ENCODE assay signal across 1 cellular context in genomic region chr17:43024407-43025289, GRCh38.
A peak's percentile ranks its signal among the peaks of the same experiment; 100 is the strongest.
TF ChIP-seq lines count a peak whose summit lies in the region.

RND2 (plus strand) TSS chr17:43025231; CDS start chr17:43025348, 117 bp downstream.

TF ChIP-seq in GM12878, 131 proteins besides CTCF, POLR2A, EP300 and RAD21 (continued from another document):
- TF ChIP-seq BCL3 (IDR thresholded peaks at IDR 0.05; ENCODE audit: borderline replicate concordance, insufficient read depth, low read depth, low read length, poor library complexity, severe bottlenecking) (no peak), E2F8 (IDR thresholded peaks at IDR 0.05; ENCODE audit: low read depth, partially characterized antibody) (no peak), ZBTB4 (CRISPR knock-in tag; IDR thresholded peaks at IDR 0.05) (no peak), CBFB (IDR thresholded peaks at IDR 0.05; ENCODE audit: low read depth) (no peak), ZNF24 (IDR thresholded peaks at IDR 0.05) (no peak), STAT1 (conservative IDR thresholded peaks at IDR 0.05) (no peak), YY1 (IDR thresholded peaks at IDR 0.05; ENCODE audit: low read depth, low read length) (no peak), SIX5 (IDR thresholded peaks at IDR 0.05; ENCODE audit: low read depth, low read length, severe bottlenecking) (no peak), NRF1 (conservative IDR thresholded peaks at IDR 0.05; ENCODE audit: low read depth, low read length) (no peak), TCF7 (IDR thresholded peaks at IDR 0.05; ENCODE audit: borderline replicate concordance) (no peak), ZBTB40 (IDR thresholded peaks at IDR 0.05; ENCODE audit: borderline replicate concordance) (peak; percentile 48; the same call in 1 of the 2 replicates), TBL1XR1 (IDR thresholded peaks at IDR 0.05; ENCODE audit: low read depth, low read length) (no peak), HDGF (IDR thresholded peaks at IDR 0.05) (no peak), IKZF2 (IDR thresholded peaks at IDR 0.05) (no peak), IKZF1 (conservative IDR thresholded peaks at IDR 0.05) (peak; percentile 33; the same call in 1 of the 2 replicates), SREBF1 (IDR thresholded peaks at IDR 0.05; ENCODE audit: low read length) (no peak), MYC (IDR thresholded peaks at IDR 0.05; ENCODE audit: insufficient read depth, insufficient read length, insufficient replicate concordance, low read length, severe bottlenecking) (no peak), RB1 (IDR thresholded peaks at IDR 0.05; ENCODE audit: borderline replicate concordance) (0 out of 2 replicates have a peak, but pooled peaks have one; percentile 58), JUNB (IDR thresholded peaks at IDR 0.05) (peak; percentile 29; the same call in 1 of the 2 replicates), PAX8 (IDR thresholded peaks at IDR 0.05) (no peak), POLR2AphosphoS5 (IDR thresholded peaks at IDR 0.05; ENCODE audit: low read length) (no peak), MYB (IDR thresholded peaks at IDR 0.05; ENCODE audit: borderline replicate concordance, low read depth, low read length) (0 out of 2 replicates have a peak, but pooled peaks have one; percentile 37), SRF (IDR thresholded peaks at IDR 0.05; ENCODE audit: low read depth in 2 of 2, low read length in 2 of 2) (no peak), BMI1 (IDR thresholded peaks at IDR 0.05; ENCODE audit: borderline replicate concordance) (peak; percentile 95), ZBTB11 (CRISPR knock-in tag; IDR thresholded peaks at IDR 0.05) (no peak), ZNF687 (IDR thresholded peaks at IDR 0.05) (no peak)
